In the genomic region with DNA sequence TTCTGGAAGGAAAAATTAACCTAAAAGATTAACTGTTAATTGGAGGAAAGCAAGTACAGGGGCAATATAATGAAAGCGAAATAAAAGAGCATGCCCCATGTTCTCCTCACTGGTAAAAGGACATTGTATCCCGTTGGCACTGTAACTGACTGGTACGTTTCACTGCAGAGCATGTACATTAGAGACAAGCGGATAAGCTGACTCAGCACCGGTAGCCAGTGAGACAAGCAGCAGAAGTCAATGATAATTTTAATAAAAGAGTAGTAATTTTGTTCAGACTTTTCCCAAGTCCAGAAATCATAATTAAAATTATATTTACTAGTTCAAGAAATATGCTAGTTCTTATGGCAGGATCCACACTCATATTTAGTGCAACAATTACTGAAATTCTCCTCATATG, we compare ENCODE assay signal across 21 cellular contexts.
DNase-seq lines count a peak whose midpoint lies in the region; ATAC-seq, FAIRE-seq and TF ChIP-seq lines count a peak whose summit lies in the region.
"Had no signal": no experiment of that assay in that cellular context is flagged by ENCODE, and none has a peak within 500 bp of the region (broad histone marks: within the 10 kb centered on the region; RNA-seq: fewer than 3 reads in every experiment).

No MANE protein-coding gene starts in this region.

- no peak overlapping the region for H2AK5ac ChIP-seq in IMR-90 (ENCODE audit: low read depth, low read length)
- H2AK5ac ChIP-seq in H1 (ENCODE audit: low read depth, low read length) = no peak overlapping the region

- H2BK120ac ChIP-seq in IMR-90 (ENCODE audit: low read depth, low read length) (no peak overlapping the region), H1 (replicated peaks; ENCODE audit: low read depth, low read length) (no peak overlapping the region)

- H3K27me3 ChIP-seq in IMR-90 (ENCODE audit: control insufficient read depth, insufficient read depth, low read length) (no peaks in the 10 kb centered on the region), H1 (replicated peaks in 1 of 4; ENCODE audit: control insufficient read depth in 3 of 4, extremely low read depth in 1 of 4, insufficient read depth in 3 of 4, low read length in 3 of 4) (no peaks in the 10 kb centered on the region)
- H3K27me3 ChIP-seq: BLaER1 treated with 17β-estradiol and CSF1 and Interleukin-3, amounts not matched to agents 10 nM and 100 nM had no signal

- no peak overlapping the region for H2BK20ac ChIP-seq in IMR-90 (ENCODE audit: low read depth, low read length)
- H2BK20ac ChIP-seq in H1 (ENCODE audit: low read length) = no peak overlapping the region

- H3K56ac ChIP-seq in IMR-90 (ENCODE audit: extremely low read depth, insufficient read depth, low read length) (no peak overlapping the region), H1 (replicated peaks; ENCODE audit: insufficient read length, low read depth, low read length) (no peak overlapping the region)

- TF ChIP-seq EP300 in A549 (IDR thresholded peaks at IDR 0.05) (no peak), H1 (IDR thresholded peaks at IDR 0.05; ENCODE audit: borderline replicate concordance in 1 of 2, low read depth in 2 of 2, low read length in 2 of 2) (no peak)

- H3K23me2 ChIP-seq in H1 (ENCODE audit: low read depth, low read length) = peaks cover 2% of the 10 kb centered on the region; the same call in 1 of the 2 replicates

- DNase-seq in A549 (ENCODE audit: low read depth in 1 of 2, low spot score in 1 of 2) (no peak), IMR-90 (no peak), H1 (ENCODE audit: low read depth in 1 of 2, low spot score in 2 of 2) (no peak)
- DNase-seq in stimulated activated CD4-positive, alpha-beta T cell treated with anti-CD3 and anti-CD28 coated beads, Interleukin-2, amount 100 ng/mL, for 24 hours = no peak
- no peak for DNase-seq in activated T-cell treated with anti-CD3 and anti-CD28 coated beads, Interleukin-2, amount 50 U/mL, for 24 hours
- DNase-seq: 8988T; AML-193; Caco-2; Calu3; CD4-positive, alpha-beta T cell; CD8-positive, alpha-beta T cell; DMS79 treated with DMSO at 0.1 percent for 48 hours; GF-D8 had no signal

- no peaks in the 10 kb centered on the region for H3K27me3 Mint-ChIP-seq in activated T-cell treated with anti-CD3 and anti-CD28 coated beads, Interleukin-2, amount 50 U/mL, for 24 hours
- H3K27me3 Mint-ChIP-seq: B cell; CD4-positive, alpha-beta T cell had no signal

- H3K18ac ChIP-seq in IMR-90 (ENCODE audit: low read depth, low read length) (no peak overlapping the region), H1 (ENCODE audit: extremely low read depth, low read length) (no peak overlapping the region)

- no peak overlapping the region for H3K14ac ChIP-seq in IMR-90 (replicated peaks; ENCODE audit: low read depth, low read length)
- H3K14ac ChIP-seq in H1 (ENCODE audit: insufficient read length) = no peak overlapping the region

- no peak overlapping the region for H3K27ac ChIP-seq in A549
- no peak overlapping the region for H3K27ac ChIP-seq in IMR-90 (ENCODE audit: insufficient read depth, low read length)
- H3K27ac ChIP-seq in H1 (ENCODE audit: low read depth, low read length) = no peak overlapping the region
- H3K27ac ChIP-seq: BLaER1 treated with 17β-estradiol and CSF1 and Interleukin-3, amounts not matched to agents 10 nM and 100 nM; C4-2B had no signal

- no peak overlapping the region for H2BK5ac ChIP-seq in IMR-90 (ENCODE audit: low read depth, low read length, poor library complexity, severe bottlenecking)
- no peak overlapping the region for H2BK5ac ChIP-seq in H1 (ENCODE audit: low read depth, low read length)

- no peak for FAIRE-seq in A549 (lab: Jason Lieb, UNC)
- FAIRE-seq in H1 (lab: Jason Lieb, UNC) = no peak
- FAIRE-seq: A204.1, D721Med, G401.6, GM12891, GM19239 had no signal

- H3K36me3 ChIP-seq in IMR-90 (ENCODE audit: control insufficient read depth, insufficient read depth, low read length) = no peaks in the 10 kb centered on the region
- H3K36me3 ChIP-seq in H1 (ENCODE audit: control insufficient read depth in 2 of 4, insufficient read depth in 4 of 4, low read length in 3 of 4) = no peaks in the 10 kb centered on the region
- H3K36me3 ChIP-seq: BLaER1 treated with 17β-estradiol and CSF1 and Interleukin-3, amounts not matched to agents 10 nM and 100 nM had no signal

- no peak overlapping the region for H2BK12ac ChIP-seq in H1 (ENCODE audit: low read depth, low read length)

- BruUV-seq in IMR-90 (replicated peaks; lab: Mats Ljungman, UMichigan) = no TSS peak

- H2BK15ac ChIP-seq in IMR-90 (ENCODE audit: low read depth, low read length) (no peak overlapping the region), H1 (ENCODE audit: low read length) (no peak overlapping the region)

- intact Hi-C loops in IMR-90 (cut with micrococcal nuclease) = no loop called here

- H3K9me1 ChIP-seq in IMR-90 (ENCODE audit: insufficient read depth, low read length) = no peaks in the 10 kb centered on the region

- H2AFZ ChIP-seq in IMR-90 (replicated peaks; ENCODE audit: low read length, poor library complexity) = no peak overlapping the region
- no peak overlapping the region for H2AFZ ChIP-seq in H1 (ENCODE audit: low read length)

- H3K4me3 ChIP-seq in A549 (no peak overlapping the region), IMR-90 (ENCODE audit: insufficient read depth, low read depth, low read length) (no peak overlapping the region), H1 (ENCODE audit: extremely low read depth in 1 of 4, insufficient read depth in 2 of 4, low read depth in 3 of 4, low read length in 4 of 4) (no peak overlapping the region)
- H3K4me3 ChIP-seq: BLaER1 treated with 17β-estradiol and CSF1 and Interleukin-3, amounts not matched to agents 10 nM and 100 nM had no signal

- H3K79me1 ChIP-seq in IMR-90 (ENCODE audit: low read depth in 1 of 2, low read length in 2 of 2) (no peaks in the 10 kb centered on the region), H1 (ENCODE audit: low read depth, low read length) (no peaks in the 10 kb centered on the region)

- 17% methylated on average over 5 of the region's 5 CpGs for WGBS in A549 (ENCODE audit: missing lambda C conversion rate)
- WGBS in IMR-90 (ENCODE audit: extremely low coverage in 2 of 2, insufficient read length in 1 of 2), 2 experiments = no CpG with 5 or more reads among the region's 5 CpGs
- 92% methylated on average over 5 of the region's 5 CpGs; no CpG with 5 or more reads in 1 of the 2 experiments for WGBS in H1 (ENCODE audit: extremely low coverage in 1 of 2, insufficient coverage in 1 of 2, insufficient read length in 1 of 2, insufficient replicate concordance in 2 of 2, low coverage in 1 of 2, low lambda C conversion rate in 2 of 2, missing lambda C conversion rate in 1 of 2), 2 experiments

- in situ Hi-C loops in IMR-90 (cut with MboI; ENCODE audit: low sequenced_read_pairs) = no loop called here

- dilution Hi-C loops in IMR-90 (cut with HindIII; ENCODE audit: low sequenced_read_pairs, unreplicated experiment) = no loop called here

- H2AK9ac ChIP-seq in IMR-90 (replicated peaks; ENCODE audit: low read depth, low read length, poor library complexity) = no peak overlapping the region

- H4K5ac ChIP-seq in IMR-90 (ENCODE audit: low read depth, low read length) (no peak overlapping the region), H1 (ENCODE audit: insufficient read length, low read depth, low read length) (no peak overlapping the region)

- no peak for TF ChIP-seq RAD21 in A549 (conservative IDR thresholded peaks at IDR 0.05 in 1 of 2, IDR thresholded peaks at IDR 0.05 in 1 of 2)
- no peak for TF ChIP-seq RAD21 in IMR-90 (IDR thresholded peaks at IDR 0.05; ENCODE audit: low read length)
- no peak for TF ChIP-seq RAD21 in H1 (IDR thresholded peaks at IDR 0.05 in 1 of 2, conservative IDR thresholded peaks at IDR 0.05 in 1 of 2; ENCODE audit: low read depth in 2 of 2, low read length in 2 of 2)

- no peak overlapping the region for H4K91ac ChIP-seq in IMR-90 (ENCODE audit: insufficient read depth, low read depth, low read length)
- H4K91ac ChIP-seq in H1 (replicated peaks; ENCODE audit: insufficient read length, low read length) = no peak overlapping the region

- H3K36me3 Mint-ChIP-seq in activated T-cell treated with anti-CD3 and anti-CD28 coated beads, Interleukin-2, amount 50 U/mL, for 24 hours (ENCODE audit: low read depth) = no peaks in the 10 kb centered on the region
- H3K36me3 Mint-ChIP-seq: CD8-positive, alpha-beta T cell had no signal

- H3K23ac ChIP-seq in IMR-90 (ENCODE audit: low read depth, low read length) (no peak overlapping the region), H1 (ENCODE audit: insufficient read length) (no peak overlapping the region)

- no peaks in the 10 kb centered on the region for H3K4me1 Mint-ChIP-seq in activated T-cell treated with anti-CD3 and anti-CD28 coated beads, Interleukin-2, amount 50 U/mL, for 24 hours (ENCODE audit: low read depth)
- H3K4me1 Mint-ChIP-seq: B cell had no signal

- H3K4me1 ChIP-seq in A549 (no peaks in the 10 kb centered on the region), IMR-90 (ENCODE audit: control insufficient read depth, insufficient read depth, low read length) (no peaks in the 10 kb centered on the region), H1 (replicated peaks in 1 of 4; ENCODE audit: control insufficient read depth in 3 of 4, insufficient read depth in 4 of 4, low read length in 3 of 4) (no peaks in the 10 kb centered on the region)
- H3K4me1 ChIP-seq: BLaER1 treated with 17β-estradiol and CSF1 and Interleukin-3, amounts not matched to agents 10 nM and 100 nM; Caco-2 had no signal

- no peak for TF ChIP-seq CTCF in A549 (IDR thresholded peaks at IDR 0.05)
- no peak for TF ChIP-seq CTCF in IMR-90 (conservative IDR thresholded peaks at IDR 0.05; ENCODE audit: low read depth, low read length)
- TF ChIP-seq CTCF in H1 (IDR thresholded peaks at IDR 0.05; ENCODE audit: control extremely low read depth in 1 of 3, insufficient read depth in 1 of 3, low read depth in 1 of 3, low read length in 3 of 3) = no peak

- H3K4me2 ChIP-seq in A549 = no peak overlapping the region
- H3K4me2 ChIP-seq in IMR-90 (ENCODE audit: low read depth, low read length) = no peak overlapping the region
- no peak overlapping the region for H3K4me2 ChIP-seq in H1 (ENCODE audit: insufficient read depth in 1 of 2, low read depth in 2 of 2, low read length in 2 of 2)
- H3K4me2 ChIP-seq: BLaER1 treated with 17β-estradiol and CSF1 and Interleukin-3, amounts not matched to agents 10 nM and 100 nM had no signal

- H3K79me2 ChIP-seq in H1 (ENCODE audit: control insufficient read depth in 1 of 2, insufficient read depth in 2 of 2, low read length in 2 of 2) = no peaks in the 10 kb centered on the region

- H3K4ac ChIP-seq in IMR-90 (ENCODE audit: low read depth, low read length) (no peak overlapping the region), H1 (replicated peaks; ENCODE audit: insufficient read length, low read depth, low read length) (no peak overlapping the region)

- no peak for TF ChIP-seq POLR2A in A549 (IDR thresholded peaks at IDR 0.05; ENCODE audit: low read length)
- no peak for TF ChIP-seq POLR2A in IMR-90 (IDR thresholded peaks at IDR 0.05; ENCODE audit: low read depth, low read length)
- no peak for TF ChIP-seq POLR2A in H1 (IDR thresholded peaks at IDR 0.05; ENCODE audit: control extremely low read depth in 1 of 2, low read depth in 2 of 2, low read length in 2 of 2)

- peaks cover 19% of the 10 kb centered on the region for H3K9me3 Mint-ChIP-seq in activated T-cell treated with anti-CD3 and anti-CD28 coated beads, Interleukin-2, amount 50 U/mL, for 24 hours

- CTCF ChIA-PET in A549 (lab: Yijun Ruan, JAX) = no interaction called here
- CTCF ChIA-PET in IMR-90 (lab: Yijun Ruan, JAX) = interaction anchor here (0.9 kb wide), 1 partner anchor 1255 kb away, joined by 3 read pairs; no protein-coding TSS in a partner anchor
- CTCF ChIA-PET in H1 (lab: Charles Lee; ENCODE audit: partially characterized antibody) = no interaction called here

- H4K20me1 ChIP-seq in IMR-90 (ENCODE audit: insufficient read depth, low read length) = no peaks in the 10 kb centered on the region
- H4K20me1 ChIP-seq in H1 (replicated peaks in 1 of 2; ENCODE audit: control insufficient read depth in 1 of 2, insufficient read depth in 2 of 2, low read length in 2 of 2) = no peaks in the 10 kb centered on the region
- H4K20me1 ChIP-seq: BLaER1 treated with 17β-estradiol and CSF1 and Interleukin-3, amounts not matched to agents 10 nM and 100 nM had no signal

- no peak overlapping the region for H3K27ac Mint-ChIP-seq in activated T-cell treated with anti-CD3 and anti-CD28 coated beads, Interleukin-2, amount 50 U/mL, for 24 hours
- H3K27ac Mint-ChIP-seq: B cell; CD4-positive, alpha-beta T cell; CD8-positive, alpha-beta T cell had no signal

- POLR2A ChIA-PET in A549 (lab: Yijun Ruan, JAX) = no interaction called here
- POLR2A ChIA-PET in IMR-90 (lab: Charles Lee; ENCODE audit: unreplicated experiment) = no interaction called here
- POLR2A ChIA-PET in H1 (lab: Charles Lee; ENCODE audit: partially characterized antibody) = no interaction called here

- no peaks in the 10 kb centered on the region for H3K9me3 ChIP-seq in A549
- peaks cover 8% of the 10 kb centered on the region for H3K9me3 ChIP-seq in IMR-90 (ENCODE audit: control insufficient read depth, insufficient read depth, low read length)
- no peaks in the 10 kb centered on the region for H3K9me3 ChIP-seq in H1 (ENCODE audit: insufficient read depth in 2 of 2, low read depth in 1 of 2, low read length in 1 of 2)
- H3K9me3 ChIP-seq: Caco-2 had no signal

- no peak overlapping the region for H3K4me3 Mint-ChIP-seq in activated T-cell treated with anti-CD3 and anti-CD28 coated beads, Interleukin-2, amount 50 U/mL, for 24 hours
- H3K4me3 Mint-ChIP-seq: B cell; CD4-positive, alpha-beta T cell; CD8-positive, alpha-beta T cell had no signal

- ATAC-seq in A549 = no peak
- no peak for ATAC-seq in IMR-90 (ENCODE audit: low read depth)
- ATAC-seq: CD8-positive, alpha-beta T cell had no signal

- H4K8ac ChIP-seq in IMR-90 (ENCODE audit: low read depth in 2 of 2, low read length in 2 of 2) (no peak overlapping the region), H1 (ENCODE audit: extremely low read depth, insufficient read depth, low read length) (no peak overlapping the region)

- H3K9ac ChIP-seq in IMR-90 (ENCODE audit: low read depth, low read length) (no peak overlapping the region), H1 (replicated peaks in 1 of 4; ENCODE audit: extremely low read depth in 1 of 4, low read depth in 3 of 4, low read length in 3 of 4) (no peak overlapping the region)
- H3K9ac ChIP-seq: BLaER1 treated with 17β-estradiol and CSF1 and Interleukin-3, amounts not matched to agents 10 nM and 100 nM had no signal
